Comparison of ENCODE assay signal across 8 cellular contexts in genomic region chr18:48777026-48777736, GRCh38.
DNase-seq lines count a peak whose midpoint lies in the region; ATAC-seq and TF ChIP-seq lines count a peak whose summit lies in the region.

No MANE protein-coding gene starts in this region.

- no peak for TF ChIP-seq POLR2A in lower leg skin (IDR thresholded peaks at IDR 0.05)

- peak overlapping the region; percentile 33 for H3K4me3 Mint-ChIP-seq in T-helper 17 cell

- H3K4me1 Mint-ChIP-seq in T-helper 17 cell = peaks cover 7% of the 10 kb centered on the region

- intact Hi-C loops in lower leg skin (cut with DNase I; ENCODE audit: low total_unique reads) = no loop called here

- no peak for TF ChIP-seq CTCF in lower leg skin (IDR thresholded peaks at IDR 0.05)

- H3K36me3 Mint-ChIP-seq in T-helper 17 cell (ENCODE audit: low read depth) = no peaks in the 10 kb centered on the region

- ATAC-seq in GM18858 (IDR thresholded peaks at IDR 0.05; ENCODE audit: unreplicated experiment) (peak; percentile 41), HG03442 (IDR thresholded peaks at IDR 0.05; ENCODE audit: unreplicated experiment) (peak; percentile 64), T-helper 17 cell (peak; percentile 93)

- H3K4me3 ChIP-seq in lower leg skin (ENCODE audit: low read depth, poor library complexity, severe bottlenecking) = no peak overlapping the region

- DNase-seq in Ammon's horn (ENCODE audit: low spot score) (peak; percentile 74), T-helper 17 cell (peak; percentile 64 to 71 (median 68)), anterior cingulate cortex (lab: John Stamatoyannopoulos, UW) (peak in 40 of 58 donors; percentile 8 to 69 (median 34)), iPS-NIHi11 (ENCODE audit: low spot score) (peak; percentile 97), lower leg skin (ENCODE audit: low spot score in 2 of 2) (no peak)
- peak; percentile 66 for DNase-seq in stimulated activated CD4-positive, alpha-beta T cell treated with anti-CD3 and anti-CD28 coated beads, Interleukin-1b, Interleukin-23, amount 100 ng/mL, for 48 hours

- H3K9me3 ChIP-seq in T-helper 17 cell (ENCODE audit: control insufficient read depth, low read length, poor library complexity, severe bottlenecking) = no peaks in the 10 kb centered on the region

- H3K27me3 Mint-ChIP-seq in T-helper 17 cell = no peaks in the 10 kb centered on the region

- peak overlapping the region; percentile 78 for H3K27ac Mint-ChIP-seq in T-helper 17 cell

- 65 to 73% methylated on average over 12 to 13 of the region's 13 CpGs for WGBS in lower leg skin, 2 donors

Comparison
In these comparisons a context has a peak if more than half of its experiments do, and no peak if none do; other contexts are left out.
1. DNase-seq: peak in Ammon's horn (single experiment), T-helper 17 cell (3 of 3), anterior cingulate cortex (40 of 58), iPS-NIHi11 (single experiment) and stimulated activated CD4-positive, alpha-beta T cell treated with anti-CD3 and anti-CD28 coated beads, Interleukin-1b, Interleukin-23, amount 100 ng/mL, for 48 hours (single experiment); none in lower leg skin (0 of 2).
2. ATAC-seq: peak in every context shown above with its lines; median percentile 93 in T-helper 17 cell; 64 in HG03442; 41 in GM18858.